ENCODE assay signal across 8 cellular contexts in genomic region chr12:57430931-57431566, GRCh38. TPM values are rescaled to one million over a fixed set of nuclear protein-coding genes. Genes with fewer than 3 reads are reported as not detected.
DNase-seq lines count a peak whose midpoint lies in the region; ATAC-seq and TF ChIP-seq lines count a peak whose summit lies in the region.

TSS of gene R3HDM2 (minus strand) at chr12:57431043. CDS start at chr12:57310428, 120,615 bp downstream.

- peak within 1 kb of the TSS; percentile 83 for H3K27ac ChIP-seq in RWPE2 (ENCODE audit: poor library complexity, severe bottlenecking)

- intact Hi-C loops in activated T-helper 2 cell treated with anti-CD3 and anti-CD28 coated beads, Interferon-gamma antibody, Interleukin-2, Interleukin-4, amounts not matched to agents 10 μg/mL and 5 μg/mL and 100 μg/mL, durations not matched to agents 14 hours and 24 hours and 36 hours (cut with micrococcal nuclease): loop anchor here (1.0 to 2.0 kb wide), 2 partner anchors 22 to 28 kb away; partner anchors contain the start of gene GLI1

- peak within 1 kb of the TSS; percentile 56 for H3K4me3 ChIP-seq in H7 (ENCODE audit: insufficient read depth, low read depth, low read length)
- peak within 1 kb of the TSS; percentile 84 for H3K4me3 ChIP-seq in Loucy (ENCODE audit: low read length, poor library complexity, severe bottlenecking)
- H3K4me3 ChIP-seq in RWPE2 (ENCODE audit: severe bottlenecking): peak within 1 kb of the TSS; percentile 68
- H3K4me3 ChIP-seq in fibroblast of mammary gland (ENCODE audit: control insufficient read depth, low read depth, low read length): peak within 1 kb of the TSS; percentile 53

- H2AFZ ChIP-seq in Loucy (ENCODE audit: low read length): peak within 1 kb of the TSS; percentile 78

- no peaks in the 10 kb centered on the region for H3K27me3 Mint-ChIP-seq in activated T-helper 2 cell treated with anti-CD3 and anti-CD28 coated beads, Interferon-gamma antibody, Interleukin-2, Interleukin-4, amounts not matched to agents 10 μg/mL and 5 μg/mL and 100 μg/mL, durations not matched to agents 14 hours and 24 hours and 36 hours (ENCODE audit: low read depth)
- no peaks in the 10 kb centered on the region for H3K27me3 Mint-ChIP-seq in naive thymus-derived CD8-positive, alpha-beta T cell
- H3K27me3 Mint-ChIP-seq in stimulated activated naive B cell treated with anti-CD40 and anti-IgM and Interleukin-4, amounts not matched to agents 10 μg/mL and 1 μg/mL and 100 μg/mL, for 72 hours: no peaks in the 10 kb centered on the region

- H3K9me2 ChIP-seq in Loucy (replicated peaks; ENCODE audit: low read depth, low read length): no peaks in the 10 kb centered on the region

- peaks cover 2% of the 10 kb centered on the region; the same call in 1 of the 2 replicates for H3F3A ChIP-seq in Loucy (ENCODE audit: low read depth)

- no peaks in the 10 kb centered on the region for H3K27me3 ChIP-seq in H7 (ENCODE audit: control insufficient read depth, insufficient read depth, low read length)
- H3K27me3 ChIP-seq in Loucy (ENCODE audit: insufficient read depth, low read length, poor library complexity, severe bottlenecking): no peaks in the 10 kb centered on the region
- H3K27me3 ChIP-seq in RWPE2 (ENCODE audit: insufficient read depth, poor library complexity, severe bottlenecking): no peaks in the 10 kb centered on the region

- H3K79me2 ChIP-seq in Loucy (ENCODE audit: insufficient read depth, low read length): peaks cover 33% of the 10 kb centered on the region

- peak; percentile 93 for ATAC-seq in RWPE2 (ENCODE audit: low read depth)
- ATAC-seq in naive thymus-derived CD8-positive, alpha-beta T cell: peak; percentile 93 to 94
- ATAC-seq in stimulated activated naive B cell treated with anti-CD40 and anti-IgM and Interleukin-4, amounts not matched to agents 10 μg/mL and 1 μg/mL and 100 μg/mL, for 72 hours (replicated peaks): peak; percentile 94

- H3K4me3 Mint-ChIP-seq in activated T-helper 2 cell treated with anti-CD3 and anti-CD28 coated beads, Interferon-gamma antibody, Interleukin-2, Interleukin-4, amounts not matched to agents 10 μg/mL and 5 μg/mL and 100 μg/mL, durations not matched to agents 14 hours and 24 hours and 36 hours (ENCODE audit: low read depth): peak within 1 kb of the TSS; percentile 93
- H3K4me3 Mint-ChIP-seq in naive thymus-derived CD8-positive, alpha-beta T cell: peak within 1 kb of the TSS; percentile 95 to 100 (median 98)
- peak within 1 kb of the TSS; percentile 97 for H3K4me3 Mint-ChIP-seq in stimulated activated naive B cell treated with anti-CD40 and anti-IgM and Interleukin-4, amounts not matched to agents 10 μg/mL and 1 μg/mL and 100 μg/mL, for 72 hours

- TF ChIP-seq CTCF in Loucy (conservative IDR thresholded peaks at IDR 0.05; ENCODE audit: low read length): no peak
- TF ChIP-seq CTCF in RWPE2 (IDR thresholded peaks at IDR 0.05; ENCODE audit: poor library complexity, severe bottlenecking): no peak
- no peak for TF ChIP-seq CTCF in fibroblast of mammary gland (conservative IDR thresholded peaks at IDR 0.05; ENCODE audit: control insufficient read depth, insufficient read depth, low read depth, low read length)

- peak within 1 kb of the TSS; percentile 98 for H3K4me2 ChIP-seq in Loucy (ENCODE audit: low read depth, low read length, poor library complexity, severe bottlenecking)

- H4K20me1 ChIP-seq in Loucy (ENCODE audit: insufficient read depth, low read length, poor library complexity, severe bottlenecking): peaks cover 5% of the 10 kb centered on the region

- peak within 1 kb of the TSS; percentile 95 for H3K9ac ChIP-seq in Loucy (ENCODE audit: low read depth, low read length, poor library complexity, severe bottlenecking)

- POLR2A ChIA-PET in naive thymus-derived CD8-positive, alpha-beta T cell (lab: Charles Lee): interaction anchor here (1.2 to 1.4 kb wide), 3 partner anchors 24 to 46 kb away, joined by 3 to 10 read pairs (median 5); partner anchors contain the start of genes GLI1 and INHBE

- H3K4me1 Mint-ChIP-seq in activated T-helper 2 cell treated with anti-CD3 and anti-CD28 coated beads, Interferon-gamma antibody, Interleukin-2, Interleukin-4, amounts not matched to agents 10 μg/mL and 5 μg/mL and 100 μg/mL, durations not matched to agents 14 hours and 24 hours and 36 hours (ENCODE audit: low read depth): peaks cover 30% of the 10 kb centered on the region
- peaks cover 21 to 50% (median 48%) of the 10 kb centered on the region in 4 donors for H3K4me1 Mint-ChIP-seq in naive thymus-derived CD8-positive, alpha-beta T cell
- H3K4me1 Mint-ChIP-seq in stimulated activated naive B cell treated with anti-CD40 and anti-IgM and Interleukin-4, amounts not matched to agents 10 μg/mL and 1 μg/mL and 100 μg/mL, for 72 hours: peaks cover 25 to 38% of the 10 kb centered on the region in 2 donors

- H3K9me3 Mint-ChIP-seq in activated T-helper 2 cell treated with anti-CD3 and anti-CD28 coated beads, Interferon-gamma antibody, Interleukin-2, Interleukin-4, amounts not matched to agents 10 μg/mL and 5 μg/mL and 100 μg/mL, durations not matched to agents 14 hours and 24 hours and 36 hours: no peaks in the 10 kb centered on the region
- H3K9me3 Mint-ChIP-seq in naive thymus-derived CD8-positive, alpha-beta T cell: no peaks in the 10 kb centered on the region
- no peaks in the 10 kb centered on the region for H3K9me3 Mint-ChIP-seq in stimulated activated naive B cell treated with anti-CD40 and anti-IgM and Interleukin-4, amounts not matched to agents 10 μg/mL and 1 μg/mL and 100 μg/mL, for 72 hours

- peaks cover 39% of the 10 kb centered on the region for H3K4me1 ChIP-seq in Loucy (ENCODE audit: insufficient read depth, low read length, poor library complexity, severe bottlenecking)
- H3K4me1 ChIP-seq in RWPE2 (ENCODE audit: insufficient read depth, poor library complexity, severe bottlenecking): peaks cover 4% of the 10 kb centered on the region

- H3K36me3 ChIP-seq in H7 (replicated peaks; ENCODE audit: control insufficient read depth, insufficient read depth, low read length) (no peaks in the 10 kb centered on the region), Loucy (ENCODE audit: insufficient read depth, low read length) (no peaks in the 10 kb centered on the region), RWPE2 (ENCODE audit: low read depth) (peaks cover under 1% of the 10 kb centered on the region; the same call in 1 of the 2 replicates)

- H3K9me3 ChIP-seq in Loucy (ENCODE audit: insufficient read depth, low read depth, low read length) (no peaks in the 10 kb centered on the region), RWPE2 (ENCODE audit: severe bottlenecking) (no peaks in the 10 kb centered on the region)

- DNase-seq in ELF-1 (ENCODE audit: low read depth, low spot score): peak; percentile 97
- DNase-seq in H7: no peak
- DNase-seq in RWPE2 (ENCODE audit: low spot score): peak; percentile 94
- DNase-seq in activated T-helper 2 cell treated with anti-CD3 and anti-CD28 coated beads, Interferon-gamma antibody, Interleukin-2, Interleukin-4, amounts not matched to agents 10 μg/mL and 5 μg/mL and 100 μg/mL, durations not matched to agents 14 hours and 24 hours and 36 hours (ENCODE audit: low spot score): peak; percentile 91
- peak; percentile 93 for DNase-seq in fibroblast of mammary gland (ENCODE audit: low read depth)
- peak; percentile 90 to 97 (median 94) for DNase-seq in naive thymus-derived CD8-positive, alpha-beta T cell
- DNase-seq in stimulated activated naive B cell treated with anti-CD40 and anti-IgM and Interleukin-4, amounts not matched to agents 10 μg/mL and 1 μg/mL and 100 μg/mL, for 72 hours: peak; percentile 92

- H3K27ac Mint-ChIP-seq in activated T-helper 2 cell treated with anti-CD3 and anti-CD28 coated beads, Interferon-gamma antibody, Interleukin-2, Interleukin-4, amounts not matched to agents 10 μg/mL and 5 μg/mL and 100 μg/mL, durations not matched to agents 14 hours and 24 hours and 36 hours: peak within 1 kb of the TSS; percentile 97
- peak within 1 kb of the TSS; percentile 99 to 100 (median 100) for H3K27ac Mint-ChIP-seq in naive thymus-derived CD8-positive, alpha-beta T cell
- peak within 1 kb of the TSS; percentile 99 for H3K27ac Mint-ChIP-seq in stimulated activated naive B cell treated with anti-CD40 and anti-IgM and Interleukin-4, amounts not matched to agents 10 μg/mL and 1 μg/mL and 100 μg/mL, for 72 hours

- peaks cover 12% of the 10 kb centered on the region for H3K36me3 Mint-ChIP-seq in activated T-helper 2 cell treated with anti-CD3 and anti-CD28 coated beads, Interferon-gamma antibody, Interleukin-2, Interleukin-4, amounts not matched to agents 10 μg/mL and 5 μg/mL and 100 μg/mL, durations not matched to agents 14 hours and 24 hours and 36 hours (ENCODE audit: low read depth)
- H3K36me3 Mint-ChIP-seq in naive thymus-derived CD8-positive, alpha-beta T cell: peaks cover 0 to 7% (median 0%) of the 10 kb centered on the region in 3 donors
- H3K36me3 Mint-ChIP-seq in stimulated activated naive B cell treated with anti-CD40 and anti-IgM and Interleukin-4, amounts not matched to agents 10 μg/mL and 1 μg/mL and 100 μg/mL, for 72 hours: peaks cover 0 to 19% of the 10 kb centered on the region in 2 donors

RNA-seq across cellular contexts. Expression of gene R3HDM2, which starts in this region (rescaled TPM):
- 26.5 and 34.0 TPM in 2 replicates for total RNA-seq in H7 (2014; rRNA removed; shearing (Covaris generic))
- 44.9 and 46.9 TPM in 2 replicates for total RNA-seq in activated T-helper 2 cell treated with anti-CD3 and anti-CD28 coated beads, Interferon-gamma antibody, Interleukin-2, Interleukin-4, amounts not matched to agents 10 μg/mL and 5 μg/mL and 100 μg/mL, durations not matched to agents 14 hours and 24 hours and 36 hours
- total RNA-seq in naive thymus-derived CD8-positive, alpha-beta T cell: 100 to 1,000 TPM; 104 to 115 TPM
- polyA plus RNA-seq in naive thymus-derived CD8-positive, alpha-beta T cell: 10 to 100 TPM in 1 of 3 donors, 1 to 10 TPM in 2; 5.4 to 17.3 (median 7.4) TPM
